In the genomic region with DNA sequence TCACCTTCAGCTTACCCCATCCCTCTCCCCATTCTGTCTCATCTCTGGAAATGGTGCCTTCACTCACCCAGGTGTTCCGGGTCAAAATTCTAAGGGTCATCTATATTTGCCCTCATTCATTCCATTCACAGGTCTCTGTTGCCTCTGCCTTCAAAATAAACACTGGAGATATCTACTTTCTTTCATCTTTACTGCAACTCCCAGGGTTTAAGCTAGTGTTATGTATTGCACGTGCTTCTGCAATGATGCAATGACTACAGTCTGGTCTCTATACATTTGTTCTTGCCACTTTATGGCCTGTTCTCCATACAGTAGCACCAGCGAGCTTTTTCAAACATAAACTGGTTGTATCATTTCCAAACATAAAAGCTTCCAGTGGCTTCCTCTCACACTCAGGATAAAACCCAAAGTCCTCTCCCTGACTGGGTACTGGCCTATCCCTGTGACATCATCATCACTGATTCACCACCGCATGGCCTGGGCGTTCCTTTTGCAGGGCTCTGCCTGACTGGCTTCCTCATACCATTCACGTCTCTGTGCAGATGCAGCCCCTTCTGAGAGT, we compare ENCODE assay signal across 10 cellular contexts. TPM values are rescaled to one million over a fixed set of nuclear protein-coding genes. Genes with fewer than 3 reads are reported as not detected.
DNase-seq lines count a peak whose midpoint lies in the region; ATAC-seq and TF ChIP-seq lines count a peak whose summit lies in the region.
"Had no signal": no experiment of that assay in that cellular context is flagged by ENCODE, and none has a peak within 500 bp of the region (broad histone marks: within the 10 kb centered on the region; RNA-seq: fewer than 3 reads in every experiment).

No MANE protein-coding gene starts in this region.

- no TSS peak for BruUV-seq in MCF 10A (replicated peaks; lab: Mats Ljungman, UMichigan)

- CTCF ChIA-PET in MCF 10A (lab: Yijun Ruan, JAX): interaction anchor here (0.7 to 2.1 kb wide), 10 partner anchors 12 to 1663 kb away, joined by 3 to 18 read pairs (median 3); no protein-coding TSS in a partner anchor

- no peaks in the 10 kb centered on the region for H3K27me3 ChIP-seq in heart left ventricle
- no peaks in the 10 kb centered on the region for H3K27me3 ChIP-seq in right atrium auricular region
- H3K27me3 ChIP-seq in aorta (ENCODE audit: control insufficient read depth in 1 of 2, insufficient read depth in 2 of 2, low read length in 1 of 2): no peaks in the 10 kb centered on the region
- no peaks in the 10 kb centered on the region for H3K27me3 ChIP-seq in uterus

- TF ChIP-seq POLR2A in heart left ventricle (IDR thresholded peaks at IDR 0.05) (no peak), uterus (IDR thresholded peaks at IDR 0.05) (no peak)

- H3K27ac ChIP-seq in heart left ventricle: no peak overlapping the region
- no peak overlapping the region for H3K27ac ChIP-seq in right atrium auricular region
- H3K27ac ChIP-seq in aorta (ENCODE audit: low read depth in 1 of 2, low read length in 2 of 2): no peak overlapping the region
- H3K27ac ChIP-seq in uterus: no peak overlapping the region

- peak overlapping the region; percentile 95 for H3K27ac Mint-ChIP-seq in MCF 10A (ENCODE audit: low read depth, unreplicated experiment)

- peak overlapping the region; percentile 59 for H3K4me3 Mint-ChIP-seq in MCF 10A (ENCODE audit: unreplicated experiment)

- H3K4me1 ChIP-seq in heart left ventricle (peaks cover 0 to 18% (median 0%) of the 10 kb centered on the region in 12 donors), right atrium auricular region (peaks cover 0 to 24% of the 10 kb centered on the region in 2 donors), aorta (ENCODE audit: control insufficient read depth in 1 of 2, insufficient read depth in 2 of 2, low read length in 2 of 2) (no peaks in the 10 kb centered on the region), uterus (no peaks in the 10 kb centered on the region)

- no peaks in the 10 kb centered on the region for H3K27me3 Mint-ChIP-seq in MCF 10A (ENCODE audit: insufficient read depth, unreplicated experiment)

- no peaks in the 10 kb centered on the region for H3K9me3 Mint-ChIP-seq in MCF 10A (ENCODE audit: unreplicated experiment)

- intact Hi-C loops in heart left ventricle (cut with DNase I) (loop anchor here in 4 of 10 donors (5.0 to 10.0 kb wide), 4 partner anchors 245 to 507 kb away; partner anchors contain the start of gene DSC2 (in 1 of the 4)), MCF 10A (cut with micrococcal nuclease) (loop anchor here (10.0 kb wide), 1 partner anchor 537 kb away; no protein-coding TSS in a partner anchor), aorta (cut with DNase I) (no loop called here), uterus (cut with DNase I; ENCODE audit: low total_unique reads) (no loop called here)

- no peak overlapping the region for H3K4me3 ChIP-seq in heart left ventricle
- H3K4me3 ChIP-seq in right atrium auricular region: no peak overlapping the region
- no peak overlapping the region for H3K4me3 ChIP-seq in aorta (ENCODE audit: low read length in 2 of 2)
- no peak overlapping the region for H3K4me3 ChIP-seq in uterus

- TF ChIP-seq CTCF in heart left ventricle (IDR thresholded peaks at IDR 0.05) (no peak), right atrium auricular region (IDR thresholded peaks at IDR 0.05) (no peak), MCF 10A (IDR thresholded peaks at IDR 0.05; ENCODE audit: unreplicated experiment) (no peak), uterus (IDR thresholded peaks at IDR 0.05) (no peak)

- no peaks in the 10 kb centered on the region for H3K36me3 ChIP-seq in heart left ventricle
- no peaks in the 10 kb centered on the region for H3K36me3 ChIP-seq in right atrium auricular region
- H3K36me3 ChIP-seq in aorta (ENCODE audit: control insufficient read depth in 1 of 2, insufficient read depth in 2 of 2, low read length in 1 of 2): no peaks in the 10 kb centered on the region
- no peaks in the 10 kb centered on the region for H3K36me3 ChIP-seq in uterus

- POLR2A ChIA-PET in MCF 10A (lab: Yijun Ruan, JAX): interaction anchor here (0.6 to 8.9 kb wide), 28 partner anchors 13 to 543 kb away, joined by 3 to 189 read pairs (median 6); partner anchors contain the start of genes B4GALT6, DSC3, DSG2 and DSG3

- 69 to 83% (median 79%) methylated on average over 6 of the region's 6 CpGs for WGBS in heart left ventricle, 4 donors
- WGBS in aorta, 2 donors: 78 to 80% methylated on average over 6 of the region's 6 CpGs

- H3K36me3 Mint-ChIP-seq in MCF 10A (ENCODE audit: insufficient read depth, unreplicated experiment): peaks cover 5% of the 10 kb centered on the region

- DNase-seq in heart left ventricle (no peak), right atrium auricular region (ENCODE audit: low spot score) (no peak), MCF 10A (ENCODE audit: unreplicated experiment) (peak; percentile 87), left kidney (ENCODE audit: low read depth, low spot score) (peak; percentile 10), aorta (no peak), Kasumi-1 (lab: John Stamatoyannopoulos, UW) (no peak), uterus (no peak)
- DNase-seq: NCI-H1092 treated with DMSO at 0.1 percent for 48 hours had no signal

- peaks cover 0 to 9% (median 0%) of the 10 kb centered on the region in 12 donors for H3K9me3 ChIP-seq in heart left ventricle
- no peaks in the 10 kb centered on the region for H3K9me3 ChIP-seq in right atrium auricular region
- H3K9me3 ChIP-seq in aorta (ENCODE audit: control insufficient read depth, low read length): no peaks in the 10 kb centered on the region
- H3K9me3 ChIP-seq in uterus: no peaks in the 10 kb centered on the region

- peaks cover 51% of the 10 kb centered on the region for H3K4me1 Mint-ChIP-seq in MCF 10A (ENCODE audit: insufficient read depth, unreplicated experiment)

- ATAC-seq in heart left ventricle (peak in 3 of 4 donors; percentile 60 to 69 (median 62)), aorta (ENCODE audit: low FRiP score) (peak; percentile 22), HG03045 (IDR thresholded peaks at IDR 0.05; ENCODE audit: unreplicated experiment) (no peak)

RNA-seq across cellular contexts. Expression of gene DSG2, which starts 14.3 kb away (rescaled TPM):
- total RNA-seq in heart left ventricle (10 to 100 TPM; 36.0 to 54.4 (median 41.4) TPM), right atrium auricular region (10 to 100 TPM; 64.4 to 72.7 TPM), MCF 10A (2022) (106 and 134 TPM in 2 replicates), aorta (1 to 10 TPM; 4.3 to 4.7 TPM), uterus (10 to 100 TPM in 1 of 4 donors, 1 to 10 TPM in 3; 3.5 to 25.0 (median 7.9) TPM)
- polyA plus RNA-seq in heart left ventricle (10 to 100 TPM; 10.1 to 21.9 TPM), aorta (1 to 10 TPM in 1 of 2 donors, under 1 TPM in 1; 0.10 to 3.3 TPM)
- total RNA-seq: A673 had no signal

Comparison
In these comparisons a context has a peak if more than half of its experiments do, and no peak if none do; other contexts are left out.
1. DNase-seq: peak in MCF 10A (single experiment) and left kidney (single experiment); none in heart left ventricle (0 of 5), right atrium auricular region (single experiment), aorta (0 of 2), Kasumi-1 (0 of 2) and uterus (0 of 2).